In the genomic region with DNA sequence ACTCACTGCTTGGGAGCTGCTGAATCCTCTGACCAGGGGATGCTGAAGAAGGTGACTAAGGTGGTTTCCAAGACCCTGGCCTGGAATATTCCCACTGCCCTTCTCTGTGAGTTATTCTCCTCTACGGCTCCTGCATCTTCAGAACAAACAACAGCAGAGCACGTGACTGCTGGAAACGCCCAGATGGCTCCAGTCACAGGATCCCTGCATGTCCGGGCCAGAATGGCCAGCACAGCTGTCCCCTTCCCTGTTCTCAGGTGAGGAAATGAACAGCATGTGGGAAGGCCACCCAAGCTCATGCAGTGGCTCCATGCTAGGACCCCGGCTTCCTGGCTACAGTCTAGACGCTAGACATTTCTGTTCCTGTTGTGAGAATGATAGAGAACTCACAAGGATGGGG, we compare ENCODE assay signal across 1 cellular context.
TF ChIP-seq lines count a peak whose summit lies in the region.

No MANE protein-coding gene starts in this region.

TF ChIP-seq in HepG2, 621 proteins besides CTCF, POLR2A, EP300 and RAD21:
- TF ChIP-seq KDM2A (CRISPR knock-in tag; IDR thresholded peaks at IDR 0.05; ENCODE audit: borderline replicate concordance, low read depth) (no peak), TRIM24 (CRISPR knock-in tag; IDR thresholded peaks at IDR 0.05) (no peak), ZNF3 (CRISPR knock-in tag; IDR thresholded peaks at IDR 0.05) (no peak)
- TF ChIP-seq, protein P1, sequence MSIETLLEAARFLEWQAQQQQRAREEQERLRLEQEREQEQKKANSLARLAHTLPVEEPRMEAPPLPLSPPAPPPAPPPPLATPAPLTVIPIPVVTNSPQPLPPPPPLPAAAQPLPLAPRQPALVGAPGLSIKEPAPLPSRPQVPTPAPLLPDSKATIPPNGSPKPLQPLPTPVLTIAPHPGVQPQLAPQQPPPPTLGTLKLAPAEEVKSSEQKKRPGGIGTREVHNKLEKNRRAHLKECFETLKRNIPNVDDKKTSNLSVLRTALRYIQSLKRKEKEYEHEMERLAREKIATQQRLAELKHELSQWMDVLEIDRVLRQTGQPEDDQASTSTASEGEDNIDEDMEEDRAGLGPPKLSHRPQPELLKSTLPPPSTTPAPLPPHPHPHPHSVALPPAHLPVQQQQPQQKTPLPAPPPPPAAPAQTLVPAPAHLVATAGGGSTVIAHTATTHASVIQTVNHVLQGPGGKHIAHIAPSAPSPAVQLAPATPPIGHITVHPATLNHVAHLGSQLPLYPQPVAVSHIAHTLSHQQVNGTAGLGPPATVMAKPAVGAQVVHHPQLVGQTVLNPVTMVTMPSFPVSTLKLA (IDR thresholded peaks at IDR 0.05), result peak; percentile 57
- TF ChIP-seq, protein P2, sequence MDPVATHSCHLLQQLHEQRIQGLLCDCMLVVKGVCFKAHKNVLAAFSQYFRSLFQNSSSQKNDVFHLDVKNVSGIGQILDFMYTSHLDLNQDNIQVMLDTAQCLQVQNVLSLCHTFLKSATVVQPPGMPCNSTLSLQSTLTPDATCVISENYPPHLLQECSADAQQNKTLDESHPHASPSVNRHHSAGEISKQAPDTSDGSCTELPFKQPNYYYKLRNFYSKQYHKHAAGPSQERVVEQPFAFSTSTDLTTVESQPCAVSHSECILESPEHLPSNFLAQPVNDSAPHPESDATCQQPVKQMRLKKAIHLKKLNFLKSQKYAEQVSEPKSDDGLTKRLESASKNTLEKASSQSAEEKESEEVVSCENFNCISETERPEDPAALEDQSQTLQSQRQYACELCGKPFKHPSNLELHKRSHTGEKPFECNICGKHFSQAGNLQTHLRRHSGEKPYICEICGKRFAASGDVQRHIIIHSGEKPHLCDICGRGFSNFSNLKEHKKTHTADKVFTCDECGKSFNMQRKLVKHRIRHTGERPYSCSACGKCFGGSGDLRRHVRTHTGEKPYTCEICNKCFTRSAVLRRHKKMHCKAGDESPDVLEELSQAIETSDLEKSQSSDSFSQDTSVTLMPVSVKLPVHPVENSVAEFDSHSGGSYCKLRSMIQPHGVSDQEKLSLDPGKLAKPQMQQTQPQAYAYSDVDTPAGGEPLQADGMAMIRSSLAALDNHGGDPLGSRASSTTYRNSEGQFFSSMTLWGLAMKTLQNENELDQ (CRISPR knock-in tag; IDR thresholded peaks at IDR 0.05; ENCODE audit: borderline replicate concordance), result no peak
- TF ChIP-seq, protein P3, sequence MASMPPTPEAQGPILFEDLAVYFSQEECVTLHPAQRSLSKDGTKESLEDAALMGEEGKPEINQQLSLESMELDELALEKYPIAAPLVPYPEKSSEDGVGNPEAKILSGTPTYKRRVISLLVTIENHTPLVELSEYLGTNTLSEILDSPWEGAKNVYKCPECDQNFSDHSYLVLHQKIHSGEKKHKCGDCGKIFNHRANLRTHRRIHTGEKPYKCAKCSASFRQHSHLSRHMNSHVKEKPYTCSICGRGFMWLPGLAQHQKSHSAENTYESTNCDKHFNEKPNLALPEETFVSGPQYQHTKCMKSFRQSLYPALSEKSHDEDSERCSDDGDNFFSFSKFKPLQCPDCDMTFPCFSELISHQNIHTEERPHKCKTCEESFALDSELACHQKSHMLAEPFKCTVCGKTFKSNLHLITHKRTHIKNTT (CRISPR knock-in tag; IDR thresholded peaks at IDR 0.05), result no peak
